Comparison of ENCODE assay signal across 19 cellular contexts in the genomic region with DNA sequence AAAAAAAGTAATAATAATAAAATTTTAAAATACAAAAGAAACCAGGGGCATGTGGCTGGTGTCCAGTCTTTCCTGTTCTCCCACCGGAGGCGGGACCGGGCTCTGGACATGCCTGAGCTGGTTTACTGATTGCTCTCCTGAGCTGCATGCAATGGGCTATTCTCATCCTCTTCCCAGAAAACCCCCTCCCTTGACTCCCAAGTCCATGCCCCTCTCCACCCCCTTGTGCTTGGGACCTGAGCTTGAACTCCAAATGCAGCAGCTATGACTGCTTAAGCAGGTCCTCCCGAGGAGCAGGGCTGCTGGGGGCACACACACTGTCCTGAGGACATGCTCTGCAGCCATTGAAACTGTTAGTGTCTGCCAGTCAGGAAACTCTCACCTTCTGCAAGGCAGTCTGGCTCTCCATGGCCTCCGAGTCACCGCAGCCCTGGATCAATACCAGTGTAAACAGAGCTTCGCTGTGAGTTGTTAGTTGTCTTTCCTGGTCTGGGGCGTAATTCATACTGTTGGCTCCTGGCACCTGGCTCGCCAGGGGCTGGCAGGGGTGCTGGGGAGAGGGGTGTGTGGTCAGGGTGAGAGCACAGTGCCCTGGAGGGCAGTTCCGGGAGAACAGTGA. TPM values are rescaled to one million over a fixed set of nuclear protein-coding genes. Genes with fewer than 3 reads are reported as not detected.
DNase-seq lines count a peak whose midpoint lies in the region; ATAC-seq, FAIRE-seq and TF ChIP-seq lines count a peak whose summit lies in the region.
"Had no signal": no experiment of that assay in that cellular context is flagged by ENCODE, and none has a peak within 500 bp of the region (broad histone marks: within the 10 kb centered on the region; RNA-seq: fewer than 3 reads in every experiment).

No MANE protein-coding gene starts in this region.

- H3K36me3 ChIP-seq in Panc1 (ENCODE audit: control insufficient read depth, insufficient read depth, low read length) (no peaks in the 10 kb centered on the region), HepG2 (replicated peaks in 1 of 2; ENCODE audit: control insufficient read depth in 1 of 2, insufficient read depth in 2 of 2, low read length in 2 of 2) (no peaks in the 10 kb centered on the region)

- no TSS peak for BruUV-seq in Panc1 (replicated peaks; lab: Mats Ljungman, UMichigan)
- BruUV-seq in HepG2 (replicated peaks; lab: Mats Ljungman, UMichigan) = no TSS peak

- TF ChIP-seq CTCF in C4-2B (conservative IDR thresholded peaks at IDR 0.05) = no peak
- no peak for TF ChIP-seq CTCF in Panc1 (IDR thresholded peaks at IDR 0.05)
- TF ChIP-seq CTCF in HepG2 (CRISPR knock-in tag; IDR thresholded peaks at IDR 0.05) = no peak

- CTCF ChIA-PET in Panc1 (lab: Charles Lee) = no interaction called here
- CTCF ChIA-PET in HepG2 (lab: Yijun Ruan, JAX; ENCODE audit: low intra/inter-chr PET ratio, low total read pairs) = no interaction called here

- no peak overlapping the region for H3K4me3 ChIP-seq in Panc1 (ENCODE audit: low read depth in 2 of 2, low read length in 2 of 2)
- H3K4me3 ChIP-seq in HepG2 (replicated peaks in 1 of 3; ENCODE audit: insufficient read depth in 1 of 3, low read depth in 2 of 3, low read length in 3 of 3) = no peak overlapping the region
- H3K4me3 ChIP-seq: GM12878 had no signal

- DNase-seq in HuH-7 (ENCODE audit: low spot score) (peak; percentile 44), Panc1 (ENCODE audit: low read depth, low spot score) (no peak), HepG2 (ENCODE audit: low spot score) (peak; percentile 20), frontal cortex (ENCODE audit: low spot score in 2 of 2) (no peak)
- DNase-seq: activated B cell treated with CpG ODN at 0.5 μM for 24 hours; activated CD8-positive, alpha-beta memory T cell treated with anti-CD3 and anti-CD28 coated beads for 24 hours; CD4-positive, alpha-beta memory T cell; foreskin keratinocyte; NCI-H187 treated with DMSO at 0.1 percent for 48 hours; NK-92 treated with Interleukin-12 subunit alpha and Interleukin-12 subunit beta, amount 100 ng/mL, for 24 hours had no signal

- H3K79me2 ChIP-seq in HepG2 (ENCODE audit: insufficient read depth, low read length) = no peaks in the 10 kb centered on the region

- H3K27me3 ChIP-seq in Panc1 (ENCODE audit: control insufficient read depth, insufficient read depth, low read length) = peaks cover 2% of the 10 kb centered on the region; the same call in 1 of the 2 replicates
- peaks cover 1 to 5% of the 10 kb centered on the region in 2 experiments; a peak in 2 of 5 replicates for H3K27me3 ChIP-seq in HepG2 (ENCODE audit: control insufficient read depth in 1 of 2, insufficient read depth in 2 of 2, low read length in 2 of 2)
- H3K27me3 ChIP-seq: foreskin keratinocyte had no signal

- no peaks in the 10 kb centered on the region for H4K20me1 ChIP-seq in HepG2 (ENCODE audit: insufficient read depth, low read length)

- POLR2A ChIA-PET in Panc1 (lab: Charles Lee) = interaction anchor here (0.7 kb wide), 1 partner anchor 149 kb away, joined by 3 read pairs; no protein-coding TSS in a partner anchor
- POLR2A ChIA-PET in HepG2 (lab: Yijun Ruan, JAX) = no interaction called here

- H3K27ac ChIP-seq in C4-2B = peak overlapping the region; percentile 21
- H3K27ac ChIP-seq in Panc1 (ENCODE audit: low read length) = no peak overlapping the region
- no peak overlapping the region for H3K27ac ChIP-seq in HepG2 (ENCODE audit: extremely low read length, insufficient read depth, low read length)
- H3K27ac ChIP-seq: foreskin keratinocyte had no signal

- 34% methylated on average over 5 of the region's 10 CpGs for WGBS in HepG2 (ENCODE audit: low lambda C conversion rate)

- peak; percentile 74 for ATAC-seq in Panc1
- ATAC-seq in HepG2 = peak; percentile 97
- no peak for ATAC-seq in HG02840 (IDR thresholded peaks at IDR 0.05; ENCODE audit: low FRiP score, unreplicated experiment)
- no peak for ATAC-seq in GM18873 (IDR thresholded peaks at IDR 0.05; ENCODE audit: low FRiP score, unreplicated experiment)
- ATAC-seq in HG03135 (IDR thresholded peaks at IDR 0.05; ENCODE audit: unreplicated experiment) = no peak
- ATAC-seq: activated T-helper 17 cell treated with anti-CD3 and anti-CD28 coated beads, Interleukin-2, amount 50 U/mL, for 72 hours; foreskin keratinocyte; GM12878; Right ventricle myocardium inferior had no signal

- H3K9ac ChIP-seq in HepG2 (ENCODE audit: insufficient read depth, low read depth, low read length) = no peak overlapping the region

- intact Hi-C loops in Panc1 (cut with micrococcal nuclease; ENCODE audit: unreplicated experiment) = no loop called here
- intact Hi-C loops in HepG2 (cut with micrococcal nuclease; ENCODE audit: unreplicated experiment) = no loop called here

- FAIRE-seq in HepG2 (lab: Jason Lieb, UNC) = no peak
- no peak for FAIRE-seq in frontal cortex (lab: Jason Lieb, UNC)
- FAIRE-seq: endothelial cell of umbilical vein, GM12878 had no signal

- no peak for TF ChIP-seq RAD21 in HepG2 (CRISPR knock-in tag; IDR thresholded peaks at IDR 0.05)

- H3K4me2 ChIP-seq in HepG2 (ENCODE audit: low read depth, low read length) = peak overlapping the region; percentile 42; the same call in 1 of the 2 replicates

- in situ Hi-C loops in Panc1 (cut with HindIII; ENCODE audit: low pct_unique_long_range_greater_than_20kb, low sequenced_read_pairs) (no loop called here), HepG2 (cut with HindIII; ENCODE audit: extremely low pct_ligation_motif_present, low pct_unique_long_range_greater_than_20kb) (no loop called here)

- no peaks in the 10 kb centered on the region for H3K4me1 ChIP-seq in Panc1 (ENCODE audit: control insufficient read depth, insufficient read depth, low read length)
- H3K4me1 ChIP-seq in HepG2 (ENCODE audit: insufficient read depth, low read length) = peaks cover 8% of the 10 kb centered on the region; the same call in 1 of the 2 replicates
- H3K4me1 ChIP-seq: foreskin keratinocyte had no signal

- TF ChIP-seq POLR2A in HepG2 (IDR thresholded peaks at IDR 0.05; ENCODE audit: insufficient read depth in 1 of 2, low read depth in 2 of 2, low read length in 2 of 2) = no peak

- no peak overlapping the region for H2AFZ ChIP-seq in HepG2 (ENCODE audit: low read length)

- H3K9me3 ChIP-seq in Panc1 (ENCODE audit: control insufficient read depth, insufficient read depth, low read depth, low read length) = no peaks in the 10 kb centered on the region
- peaks cover 3% of the 10 kb centered on the region for H3K9me3 ChIP-seq in HepG2 (ENCODE audit: low read length)

- TF ChIP-seq EP300 in HepG2 (IDR thresholded peaks at IDR 0.05; ENCODE audit: low read depth in 2 of 2, low read length in 2 of 2) (no peak), HepG2 (CRISPR knock-in tag; IDR thresholded peaks at IDR 0.05; ENCODE audit: borderline replicate concordance) (no peak)

RNA-seq across cellular contexts. Expression of a gene that starts 41.6 kb away (rescaled TPM):
- total RNA-seq in Panc1 (2021; ENCODE audit: unreplicated experiment) (0.28 TPM), HepG2 (2016; rRNA removed; fragmentation: Illumina TruSeq; extraction: Trizol) (not detected in 2 replicates), frontal cortex (5.3 TPM)
- not detected for polyA plus RNA-seq in Panc1 (2012; ENCODE audit: insufficient read length)
- not detected in 2 replicates for total RNA-seq in HepG2 (2016; cell fraction: cytosol; rRNA removed; fragmentation: Illumina TruSeq; extraction: Trizol; ENCODE audit: low read depth)
- total RNA-seq in HepG2 (2016; cell fraction: insoluble cytoplasmic fraction; rRNA removed; fragmentation: Illumina TruSeq; extraction: Trizol) = not detected in 2 replicates
- total RNA-seq in HepG2 (2016; cell fraction: membrane; rRNA removed; fragmentation: Illumina TruSeq; extraction: Trizol) = not detected in 2 replicates
- total RNA-seq in HepG2 (2016; cell fraction: nucleus; rRNA removed; fragmentation: Illumina TruSeq; extraction: Trizol) = not detected in 2 replicates
- polyA plus RNA-seq in HepG2 (2011; rRNA removed) = not detected in 2 replicates
- polyA plus RNA-seq in HepG2 (2011; cell fraction: cytosol; rRNA removed) = 0.05 TPM in 1 of 2 replicates, not detected in the other
- 0.14 TPM in 1 of 2 replicates, not detected in the other for polyA plus RNA-seq in HepG2 (2011; cell fraction: nucleus; rRNA removed)
- polyA plus RNA-seq in HepG2 (2012) = not detected in 2 replicates
- polyA plus RNA-seq in HepG2 (2016; cell fraction: cytosol; fragmentation: Illumina TruSeq; extraction: Trizol; ENCODE audit: low read depth) = not detected in 2 replicates
- not detected in 2 replicates for polyA plus RNA-seq in HepG2 (2016; cell fraction: insoluble cytoplasmic fraction; fragmentation: Illumina TruSeq; extraction: Trizol; ENCODE audit: low read depth)
- not detected in 2 replicates for polyA plus RNA-seq in HepG2 (2016; cell fraction: membrane; fragmentation: Illumina TruSeq; extraction: Trizol; ENCODE audit: low read depth)
- not detected in 2 replicates for polyA plus RNA-seq in HepG2 (2016; cell fraction: nucleus; fragmentation: Illumina TruSeq; extraction: Trizol; ENCODE audit: insufficient read depth, low read depth)
- not detected in 2 replicates for polyA minus RNA-seq in HepG2 (2011; rRNA and poly(A)+ RNA removed; ENCODE audit: low replicate concordance)
- not detected in 2 replicates for polyA minus RNA-seq in HepG2 (2011; cell fraction: cytosol; rRNA and poly(A)+ RNA removed)
- not detected in 2 replicates for polyA minus RNA-seq in HepG2 (2011; cell fraction: nucleus; rRNA and poly(A)+ RNA removed)
- total RNA-seq: activated B cell treated with CpG ODN at 0.5 μM for 24 hours; activated T-helper 17 cell treated with anti-CD3 and anti-CD28 coated beads, Interleukin-2, amount 50 U/mL, for 72 hours; CD4-positive, alpha-beta memory T cell; endothelial cell of umbilical vein; G401; GM12878 had no signal
- polyA plus RNA-seq: CD4-positive, alpha-beta memory T cell; endothelial cell of umbilical vein had no signal

RNA-seq across cellular contexts. Expression of a gene that starts 58.5 kb away (rescaled TPM):
- total RNA-seq in Panc1 (2021; ENCODE audit: unreplicated experiment) = 102 TPM
- polyA plus RNA-seq in Panc1 (2012; ENCODE audit: insufficient read length) = 138 TPM
- total RNA-seq in HepG2 (2016; rRNA removed; fragmentation: Illumina TruSeq; extraction: Trizol) = 75.1 and 81.0 TPM in 2 replicates
- 12.2 and 14.5 TPM in 2 replicates for total RNA-seq in HepG2 (2016; cell fraction: cytosol; rRNA removed; fragmentation: Illumina TruSeq; extraction: Trizol; ENCODE audit: low read depth)
- 76.9 and 79.4 TPM in 2 replicates for total RNA-seq in HepG2 (2016; cell fraction: insoluble cytoplasmic fraction; rRNA removed; fragmentation: Illumina TruSeq; extraction: Trizol)
- total RNA-seq in HepG2 (2016; cell fraction: membrane; rRNA removed; fragmentation: Illumina TruSeq; extraction: Trizol) = 29.4 and 31.9 TPM in 2 replicates
- total RNA-seq in HepG2 (2016; cell fraction: nucleus; rRNA removed; fragmentation: Illumina TruSeq; extraction: Trizol) = 35.5 and 39.2 TPM in 2 replicates
- polyA plus RNA-seq in HepG2 (2011; rRNA removed) = 60.7 and 63.7 TPM in 2 replicates
- polyA plus RNA-seq in HepG2 (2011; cell fraction: cytosol; rRNA removed) = 56.0 and 100 TPM in 2 replicates
- polyA plus RNA-seq in HepG2 (2011; cell fraction: nucleus; rRNA removed) = 50.1 and 50.6 TPM in 2 replicates
- 45.4 and 52.9 TPM in 2 replicates for polyA plus RNA-seq in HepG2 (2012)
- polyA plus RNA-seq in HepG2 (2016; cell fraction: cytosol; fragmentation: Illumina TruSeq; extraction: Trizol; ENCODE audit: low read depth) = 14.1 and 18.0 TPM in 2 replicates
- 103 and 110 TPM in 2 replicates for polyA plus RNA-seq in HepG2 (2016; cell fraction: insoluble cytoplasmic fraction; fragmentation: Illumina TruSeq; extraction: Trizol; ENCODE audit: low read depth)
- polyA plus RNA-seq in HepG2 (2016; cell fraction: membrane; fragmentation: Illumina TruSeq; extraction: Trizol; ENCODE audit: low read depth) = 30.2 and 30.4 TPM in 2 replicates
- 79.7 and 88.3 TPM in 2 replicates for polyA plus RNA-seq in HepG2 (2016; cell fraction: nucleus; fragmentation: Illumina TruSeq; extraction: Trizol; ENCODE audit: insufficient read depth, low read depth)
- polyA minus RNA-seq in HepG2 (2011; rRNA and poly(A)+ RNA removed; ENCODE audit: low replicate concordance) = 62.3 and 119 TPM in 2 replicates
- 32.5 and 35.0 TPM in 2 replicates for polyA minus RNA-seq in HepG2 (2011; cell fraction: cytosol; rRNA and poly(A)+ RNA removed)
- 14.2 and 19.1 TPM in 2 replicates for polyA minus RNA-seq in HepG2 (2011; cell fraction: nucleus; rRNA and poly(A)+ RNA removed)
- total RNA-seq in frontal cortex = 28.1 TPM

Comparison
In these comparisons a context has a peak if more than half of its experiments do, and no peak if none do; other contexts are left out.
1. DNase-seq: peak in HuH-7 (single experiment) and HepG2 (single experiment); none in Panc1 (single experiment) and frontal cortex (0 of 2).
2. ATAC-seq: peak in Panc1 (single experiment) and HepG2 (single experiment); none in HG02840 (single experiment), GM18873 (single experiment) and HG03135 (single experiment).